27 cellular contexts compared by ENCODE assay signal in genomic region chr1:203901581-203901980, GRCh38.
"Had no signal": no experiment of that assay in that cellular context is flagged by ENCODE, and none has a peak within 500 bp of the region (broad histone marks: within the 10 kb centered on the region; RNA-seq: fewer than 3 reads in every experiment).

No MANE protein-coding gene starts in this region.

- H3K36me3 Mint-ChIP-seq: mesothelial cell of epicardium, naive B cell had no signal

- H3K27ac ChIP-seq: colonic mucosa, epithelial cell of prostate, esophagus squamous epithelium, gastrocnemius medialis, heart right ventricle, left ventricle myocardium inferior, lower lobe of right lung had no signal

- H3K36me3 ChIP-seq: colonic mucosa, esophagus squamous epithelium, gastrocnemius medialis, heart right ventricle, left ventricle myocardium inferior, lower lobe of right lung had no signal

- H3K9me3 Mint-ChIP-seq: dendritic cell treated with granulocyte-macrophage colony-stimulating factor and Interleukin-4, amounts not matched to agents 40 ng/mL and 50 ng/mL, for 4 days; effector memory CD8-positive, alpha-beta T cell had no signal

- H3K4me1 ChIP-seq: gastrocnemius medialis, heart right ventricle, left ventricle myocardium inferior, lower lobe of right lung had no signal

- H3K4me1 Mint-ChIP-seq: endodermal cell, mesothelial cell of epicardium, naive B cell had no signal

- FAIRE-seq: endometrium, islet of Langerhans, keratinocyte had no signal

- H3K27ac Mint-ChIP-seq: dendritic cell treated with granulocyte-macrophage colony-stimulating factor and Interleukin-4, amounts not matched to agents 40 ng/mL and 50 ng/mL, for 4 days; effector memory CD8-positive, alpha-beta T cell; endodermal cell; mesothelial cell of epicardium; naive B cell had no signal

- H3K4me3 ChIP-seq: colonic mucosa, esophagus squamous epithelium, gastrocnemius medialis, heart right ventricle, left ventricle myocardium inferior, lower lobe of right lung, mucosa of descending colon had no signal

- H3K4me3 Mint-ChIP-seq: dendritic cell treated with granulocyte-macrophage colony-stimulating factor and Interleukin-4, amounts not matched to agents 40 ng/mL and 50 ng/mL, for 4 days; effector memory CD8-positive, alpha-beta T cell; endodermal cell; mesothelial cell of epicardium; naive B cell had no signal

- H3K27me3 Mint-ChIP-seq: effector memory CD8-positive, alpha-beta T cell had no signal

- H3K27me3 ChIP-seq: colonic mucosa, gastrocnemius medialis, heart right ventricle had no signal

- H3K9me3 ChIP-seq: colonic mucosa, esophagus squamous epithelium, gastrocnemius medialis, heart right ventricle, left ventricle myocardium inferior, lower lobe of right lung, mucosa of descending colon had no signal

- ATAC-seq: effector memory CD8-positive, alpha-beta T cell; esophagus mucosa; gastrocnemius medialis; heart right ventricle; left cardiac atrium; lower lobe of right lung; mucosa of descending colon had no signal

- DNase-seq: colonic mucosa; cortex of kidney; effector CD8-positive, alpha-beta T cell; effector memory CD8-positive, alpha-beta T cell; endodermal cell; erythroblast; esophagus squamous epithelium; foreskin fibroblast; foreskin melanocyte; gastrocnemius medialis; glutamatergic neuron; head of caudate nucleus; heart right ventricle; hippocampal formation; left cardiac atrium; left ventricle myocardium inferior; lower lobe of right lung; mesenchymal stem cell; mucosa of descending colon; naive B cell had no signal
